ENCODE assay signal across 19 cellular contexts in the genomic region with DNA sequence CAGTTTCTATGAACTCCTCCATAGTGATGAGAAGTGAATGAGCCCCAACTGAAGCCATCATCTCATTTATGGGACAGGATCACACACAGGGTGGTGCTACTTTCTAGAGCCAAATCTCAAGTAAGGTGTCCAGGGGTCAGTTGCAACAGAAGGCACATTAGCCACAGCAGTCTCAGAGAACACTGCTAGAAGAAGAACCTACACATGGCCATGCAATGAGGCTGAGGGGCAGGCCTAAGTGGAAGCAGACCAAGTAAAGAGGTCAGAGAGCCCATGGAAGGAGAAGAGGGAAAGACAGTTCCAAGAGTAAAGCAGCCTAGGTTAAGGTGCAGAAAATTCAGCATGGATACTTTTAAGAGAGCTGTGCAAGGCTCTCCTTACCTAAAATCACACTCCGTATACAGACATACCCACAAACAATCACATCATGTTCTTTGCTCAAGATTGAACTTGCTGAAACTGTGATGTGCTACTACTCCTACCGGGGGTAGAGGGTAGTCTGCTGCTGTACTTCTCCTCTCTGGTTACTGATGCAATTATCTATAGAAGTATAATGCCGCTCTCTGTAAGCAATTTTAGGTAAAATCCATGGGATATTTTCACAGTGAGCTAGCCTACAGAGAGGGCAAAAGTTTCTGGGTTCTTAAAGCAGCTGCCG. TPM values are rescaled to one million over a fixed set of nuclear protein-coding genes. Genes with fewer than 3 reads are reported as not detected.
DNase-seq lines count a peak whose midpoint lies in the region; ATAC-seq and TF ChIP-seq lines count a peak whose summit lies in the region.
"Had no signal": no experiment of that assay in that cellular context is flagged by ENCODE, and none has a peak within 500 bp of the region (broad histone marks: within the 10 kb centered on the region; RNA-seq: fewer than 3 reads in every experiment).

No MANE protein-coding gene starts in this region.

- WGBS in urinary bladder, result 78% methylated on average over 4 of the region's 4 CpGs

- H3K4me1 ChIP-seq in urinary bladder (ENCODE audit: insufficient read depth), result no peaks in the 10 kb centered on the region
- H3K4me1 ChIP-seq: BLaER1 had no signal

- intact Hi-C loops in left ventricle myocardium superior (cut with micrococcal nuclease), result no loop called here
- intact Hi-C loops in sciatic nerve (cut with DNase I), result no loop called here

- ATAC-seq in left ventricle myocardium superior (peak; percentile 26), sciatic nerve (peak; percentile 47)
- ATAC-seq: T-cell had no signal

- H3K27ac ChIP-seq in coronary artery (peak overlapping the region; percentile 27 to 42), urinary bladder (ENCODE audit: low read depth) (no peak overlapping the region)
- H3K27ac ChIP-seq: BLaER1, HL-60, VCaP had no signal

- H3K36me3 ChIP-seq in urinary bladder (ENCODE audit: insufficient read depth), result no peaks in the 10 kb centered on the region
- H3K36me3 ChIP-seq: BLaER1 had no signal

- TF ChIP-seq CTCF in coronary artery (IDR thresholded peaks at IDR 0.05), result no peak

- DNase-seq in coronary artery (ENCODE audit: low spot score) (no peak), left ventricle myocardium superior (no peak), sciatic nerve (ENCODE audit: low spot score) (no peak), activated T-cell treated with anti-CD3 and anti-CD28 coated beads for 4 hours (no peak), SHP77 (lab: John Stamatoyannopoulos, UW) (no peak), NCI-H526 treated with DMSO at 0.1 percent for 48 hours (lab: John Stamatoyannopoulos, UW) (no peak)
- DNase-seq: DMS 273 treated with DMSO at 0.1 percent for 48 hours; erythroblast; GOT3; KG1; left cardiac atrium; NCI-H1105; NK-92 treated with Interleukin-12 subunit alpha and Interleukin-12 subunit beta, amount 100 ng/mL, for 24 hours; RPMI8226; T-cell had no signal

- H3K4me3 ChIP-seq in coronary artery, result peak overlapping the region; percentile 60
- H3K4me3 ChIP-seq in urinary bladder (ENCODE audit: low read depth, low read length), result peak overlapping the region; percentile 49
- H3K4me3 ChIP-seq: BLaER1 had no signal

RNA-seq across cellular contexts. Expression of gene ABCA8, which starts 1.7 kb away (rescaled TPM):
- total RNA-seq in left ventricle myocardium superior, result 38.6 TPM
- total RNA-seq in sciatic nerve, result 383 TPM
- 107 TPM for total RNA-seq in urinary bladder
- 43.6 TPM for polyA plus RNA-seq in urinary bladder
